1 cellular context compared by ENCODE assay signal in the genomic region with DNA sequence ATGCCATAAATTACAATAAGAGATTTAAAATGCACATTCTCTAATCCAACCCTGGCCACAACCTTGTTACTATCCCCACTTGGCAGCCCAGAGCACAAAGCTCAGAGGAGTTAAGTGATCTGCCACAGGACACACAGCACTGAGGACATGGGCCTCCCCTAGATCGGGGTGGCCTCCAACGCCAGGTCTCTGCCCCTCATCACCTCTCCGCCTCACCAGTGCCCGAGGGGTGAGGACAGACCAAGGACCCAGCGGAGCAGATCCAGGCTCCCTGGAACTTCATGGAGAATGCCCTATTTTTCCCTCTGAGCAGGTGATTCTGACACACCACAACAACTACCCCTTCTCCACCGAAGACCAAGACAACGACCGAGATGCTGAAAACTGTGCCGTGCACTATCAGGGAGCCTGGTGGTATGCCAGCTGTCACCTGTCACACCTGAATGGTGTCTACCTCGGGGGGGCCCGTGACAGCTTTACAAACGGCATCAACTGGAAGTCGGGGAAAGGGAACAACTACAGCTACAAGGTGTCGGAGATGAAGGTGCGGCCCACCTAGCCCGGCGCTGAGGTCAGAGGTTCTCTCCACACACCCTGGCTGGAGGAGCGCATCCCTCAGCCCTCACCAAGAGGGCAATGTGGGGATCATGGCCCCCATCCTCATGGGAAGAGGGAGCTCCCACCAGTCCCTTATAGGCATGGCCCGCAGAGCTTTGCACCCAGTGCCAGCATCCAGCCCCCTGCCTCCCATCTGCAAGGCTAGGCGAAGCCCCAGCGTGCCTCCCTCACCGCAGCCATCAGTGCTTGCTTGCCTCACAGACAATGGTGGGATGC.
TF ChIP-seq lines count a peak whose summit lies in the region.

No MANE protein-coding gene starts in this region.

TF ChIP-seq in IMR-90, 13 proteins besides CTCF, POLR2A, EP300 and RAD21:
- no peak for TF ChIP-seq CHD1 (IDR thresholded peaks at IDR 0.05; ENCODE audit: low read depth, low read length)
- TF ChIP-seq MAZ (IDR thresholded peaks at IDR 0.05; ENCODE audit: borderline replicate concordance, low read depth, low read length): no peak
- no peak for TF ChIP-seq MXI1 (IDR thresholded peaks at IDR 0.05; ENCODE audit: borderline replicate concordance, low read depth, low read length)
